Comparison of ENCODE assay signal across 1 cellular context in the genomic region with DNA sequence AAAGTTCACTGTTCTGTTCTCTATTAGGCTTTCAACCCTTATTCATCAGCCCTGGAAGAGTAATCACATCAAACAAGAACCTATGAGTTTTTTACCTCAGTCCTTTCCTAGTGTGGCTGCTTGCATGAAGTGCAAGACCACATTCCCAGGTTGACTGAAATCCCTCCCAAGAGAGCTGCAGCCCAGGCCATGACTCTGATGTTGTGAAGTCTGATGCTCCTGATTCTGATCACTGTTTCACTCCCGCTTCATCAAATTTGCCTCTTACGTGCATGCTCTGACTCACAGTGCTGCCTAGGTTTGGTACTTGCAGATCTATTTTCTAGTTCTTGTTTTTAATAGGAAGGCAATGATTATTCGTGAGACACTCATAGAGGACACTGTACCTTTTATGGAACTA.
TF ChIP-seq lines count a peak whose summit lies in the region.

No MANE protein-coding gene starts in this region.

TF ChIP-seq in GM23338, 12 proteins besides CTCF, POLR2A, EP300 and RAD21 (continued from another document):
- TF ChIP-seq, protein P1, sequence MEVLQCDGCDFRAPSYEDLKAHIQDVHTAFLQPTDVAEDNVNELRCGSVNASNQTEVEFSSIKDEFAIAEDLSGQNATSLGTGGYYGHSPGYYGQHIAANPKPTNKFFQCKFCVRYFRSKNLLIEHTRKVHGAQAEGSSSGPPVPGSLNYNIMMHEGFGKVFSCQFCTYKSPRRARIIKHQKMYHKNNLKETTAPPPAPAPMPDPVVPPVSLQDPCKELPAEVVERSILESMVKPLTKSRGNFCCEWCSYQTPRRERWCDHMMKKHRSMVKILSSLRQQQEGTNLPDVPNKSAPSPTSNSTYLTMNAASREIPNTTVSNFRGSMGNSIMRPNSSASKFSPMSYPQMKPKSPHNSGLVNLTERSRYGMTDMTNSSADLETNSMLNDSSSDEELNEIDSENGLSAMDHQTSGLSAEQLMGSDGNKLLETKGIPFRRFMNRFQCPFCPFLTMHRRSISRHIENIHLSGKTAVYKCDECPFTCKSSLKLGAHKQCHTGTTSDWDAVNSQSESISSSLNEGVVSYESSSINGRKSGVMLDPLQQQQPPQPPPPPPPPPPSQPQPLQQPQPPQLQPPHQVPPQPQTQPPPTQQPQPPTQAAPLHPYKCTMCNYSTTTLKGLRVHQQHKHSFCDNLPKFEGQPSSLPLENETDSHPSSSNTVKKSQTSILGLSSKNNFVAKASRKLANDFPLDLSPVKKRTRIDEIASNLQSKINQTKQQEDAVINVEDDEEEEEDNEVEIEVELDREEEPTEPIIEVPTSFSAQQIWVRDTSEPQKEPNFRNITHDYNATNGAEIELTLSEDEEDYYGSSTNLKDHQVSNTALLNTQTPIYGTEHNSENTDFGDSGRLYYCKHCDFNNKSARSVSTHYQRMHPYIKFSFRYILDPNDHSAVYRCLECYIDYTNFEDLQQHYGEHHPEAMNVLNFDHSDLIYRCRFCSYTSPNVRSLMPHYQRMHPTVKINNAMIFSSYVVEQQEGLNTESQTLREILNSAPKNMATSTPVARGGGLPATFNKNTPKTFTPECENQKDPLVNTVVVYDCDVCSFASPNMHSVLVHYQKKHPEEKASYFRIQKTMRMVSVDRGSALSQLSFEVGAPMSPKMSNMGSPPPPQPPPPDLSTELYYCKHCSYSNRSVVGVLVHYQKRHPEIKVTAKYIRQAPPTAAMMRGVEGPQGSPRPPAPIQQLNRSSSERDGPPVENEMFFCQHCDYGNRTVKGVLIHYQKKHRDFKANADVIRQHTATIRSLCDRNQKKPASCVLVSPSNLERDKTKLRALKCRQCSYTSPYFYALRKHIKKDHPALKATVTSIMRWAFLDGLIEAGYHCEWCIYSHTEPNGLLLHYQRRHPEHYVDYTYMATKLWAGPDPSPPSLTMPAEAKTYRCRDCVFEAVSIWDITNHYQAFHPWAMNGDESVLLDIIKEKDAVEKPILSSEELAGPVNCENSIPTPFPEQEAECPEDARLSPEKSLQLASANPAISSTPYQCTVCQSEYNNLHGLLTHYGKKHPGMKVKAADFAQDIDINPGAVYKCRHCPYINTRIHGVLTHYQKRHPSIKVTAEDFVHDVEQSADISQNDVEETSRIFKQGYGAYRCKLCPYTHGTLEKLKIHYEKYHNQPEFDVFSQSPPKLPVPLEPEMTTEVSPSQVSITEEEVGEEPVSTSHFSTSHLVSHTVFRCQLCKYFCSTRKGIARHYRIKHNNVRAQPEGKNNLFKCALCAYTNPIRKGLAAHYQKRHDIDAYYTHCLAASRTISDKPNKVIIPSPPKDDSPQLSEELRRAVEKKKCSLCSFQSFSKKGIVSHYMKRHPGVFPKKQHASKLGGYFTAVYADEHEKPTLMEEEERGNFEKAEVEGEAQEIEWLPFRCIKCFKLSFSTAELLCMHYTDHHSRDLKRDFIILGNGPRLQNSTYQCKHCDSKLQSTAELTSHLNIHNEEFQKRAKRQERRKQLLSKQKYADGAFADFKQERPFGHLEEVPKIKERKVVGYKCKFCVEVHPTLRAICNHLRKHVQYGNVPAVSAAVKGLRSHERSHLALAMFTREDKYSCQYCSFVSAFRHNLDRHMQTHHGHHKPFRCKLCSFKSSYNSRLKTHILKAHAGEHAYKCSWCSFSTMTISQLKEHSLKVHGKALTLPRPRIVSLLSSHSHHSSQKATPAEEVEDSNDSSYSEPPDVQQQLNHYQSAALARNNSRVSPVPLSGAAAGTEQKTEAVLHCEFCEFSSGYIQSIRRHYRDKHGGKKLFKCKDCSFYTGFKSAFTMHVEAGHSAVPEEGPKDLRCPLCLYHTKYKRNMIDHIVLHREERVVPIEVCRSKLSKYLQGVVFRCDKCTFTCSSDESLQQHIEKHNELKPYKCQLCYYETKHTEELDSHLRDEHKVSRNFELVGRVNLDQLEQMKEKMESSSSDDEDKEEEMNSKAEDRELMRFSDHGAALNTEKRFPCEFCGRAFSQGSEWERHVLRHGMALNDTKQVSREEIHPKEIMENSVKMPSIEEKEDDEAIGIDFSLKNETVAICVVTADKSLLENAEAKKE (CRISPR knock-in tag; IDR thresholded peaks at IDR 0.05): no peak
